ENCODE assay signal across 8 cellular contexts in genomic region chr7:114924066-114924712, GRCh38. TPM values are rescaled to one million over a fixed set of nuclear protein-coding genes. Genes with fewer than 3 reads are reported as not detected.
DNase-seq lines count a peak whose midpoint lies in the region; ATAC-seq and TF ChIP-seq lines count a peak whose summit lies in the region.

No MANE protein-coding gene starts in this region.

- no peaks in the 10 kb centered on the region for H3K27me3 Mint-ChIP-seq in activated naive CD4-positive, alpha-beta T cell treated with anti-CD3 and anti-CD28 coated beads for 36 hours (ENCODE audit: low read depth)
- H3K27me3 Mint-ChIP-seq in Calu3 (ENCODE audit: unreplicated experiment), result no peaks in the 10 kb centered on the region

- peak overlapping the region; percentile 97 for H3K4me2 ChIP-seq in OCI-LY3 (ENCODE audit: low read length)

- H4K20me1 ChIP-seq in OCI-LY3 (ENCODE audit: insufficient read depth, low read length), result no peaks in the 10 kb centered on the region

- TF ChIP-seq CTCF in OCI-LY3 (IDR thresholded peaks at IDR 0.05; ENCODE audit: low read depth, low read length) (no peak), fibroblast of pulmonary artery (IDR thresholded peaks at IDR 0.05; ENCODE audit: low read length, missing control alignments) (no peak), tibial nerve (IDR thresholded peaks at IDR 0.05) (no peak), Calu3 (IDR thresholded peaks at IDR 0.05; ENCODE audit: unreplicated experiment) (no peak)

- H3K4me1 ChIP-seq in OCI-LY3 (ENCODE audit: low read length) (peaks cover 69% of the 10 kb centered on the region), tibial nerve (peaks cover 0 to 50% (median 13%) of the 10 kb centered on the region in 4 donors)

- H3K9me3 ChIP-seq in OCI-LY3 (ENCODE audit: insufficient read depth, low read length), result no peaks in the 10 kb centered on the region
- no peaks in the 10 kb centered on the region for H3K9me3 ChIP-seq in tibial nerve

- H3K4me1 Mint-ChIP-seq in activated naive CD4-positive, alpha-beta T cell treated with anti-CD3 and anti-CD28 coated beads for 36 hours (ENCODE audit: low read depth), result peaks cover 45% of the 10 kb centered on the region
- H3K4me1 Mint-ChIP-seq in Calu3 (ENCODE audit: low read depth, unreplicated experiment), result no peaks in the 10 kb centered on the region

- H3K9ac ChIP-seq in OCI-LY3 (ENCODE audit: low read length), result peak overlapping the region; percentile 92

- peaks cover 99% of the 10 kb centered on the region for H3K79me2 ChIP-seq in OCI-LY3 (ENCODE audit: low read length)

- ATAC-seq in GM18907 (IDR thresholded peaks at IDR 0.05; ENCODE audit: unreplicated experiment) (no peak), HG02970 (IDR thresholded peaks at IDR 0.05; ENCODE audit: low FRiP score, unreplicated experiment) (no peak)

- no peaks in the 10 kb centered on the region for H3K27me3 ChIP-seq in OCI-LY3 (ENCODE audit: low read depth, low read length)
- no peaks in the 10 kb centered on the region for H3K27me3 ChIP-seq in tibial nerve

- peak overlapping the region; percentile 99 for H3K27ac Mint-ChIP-seq in activated naive CD4-positive, alpha-beta T cell treated with anti-CD3 and anti-CD28 coated beads for 36 hours
- H3K27ac Mint-ChIP-seq in Calu3 (ENCODE audit: unreplicated experiment), result no peak overlapping the region

- DNase-seq in activated naive CD4-positive, alpha-beta T cell treated with anti-CD3 and anti-CD28 coated beads for 36 hours, result no peak
- DNase-seq in activated naive CD4-positive, alpha-beta T cell treated with anti-CD3 and anti-CD28 coated beads, Interleukin-2, amount 50 U/mL, for 16 hours, result no peak
- no peak for DNase-seq in fibroblast of pulmonary artery (ENCODE audit: low read depth)
- DNase-seq in tibial nerve (ENCODE audit: low spot score in 2 of 2), result no peak
- DNase-seq in Calu3, result no peak

- no peaks in the 10 kb centered on the region for H3K9me3 Mint-ChIP-seq in activated naive CD4-positive, alpha-beta T cell treated with anti-CD3 and anti-CD28 coated beads for 36 hours
- H3K9me3 Mint-ChIP-seq in Calu3 (ENCODE audit: low read depth, unreplicated experiment), result no peaks in the 10 kb centered on the region

- peak overlapping the region; percentile 98 for H3K4me3 Mint-ChIP-seq in activated naive CD4-positive, alpha-beta T cell treated with anti-CD3 and anti-CD28 coated beads for 36 hours
- no peak overlapping the region for H3K4me3 Mint-ChIP-seq in Calu3 (ENCODE audit: low read depth, unreplicated experiment)

- intact Hi-C loops in activated naive CD4-positive, alpha-beta T cell treated with anti-CD3 and anti-CD28 coated beads for 36 hours (cut with micrococcal nuclease), result loop anchor here (1.0 to 5.0 kb wide), 4 partner anchors 49 to 1987 kb away; partner anchors contain the start of gene TES
- intact Hi-C loops in Calu3 (cut with micrococcal nuclease; ENCODE audit: unreplicated experiment), result no loop called here

- H3K4me3 ChIP-seq in OCI-LY3 (ENCODE audit: low read length) (peak overlapping the region; percentile 84), fibroblast of pulmonary artery (replicated peaks; ENCODE audit: low read depth, low read length) (peak overlapping the region; percentile 77), tibial nerve (peak overlapping the region; percentile 71 to 93 (median 86))

- 57 to 61% methylated on average over 4 of the region's 4 CpGs for WGBS in tibial nerve, 2 donors

- CTCF ChIA-PET in activated naive CD4-positive, alpha-beta T cell treated with anti-CD3 and anti-CD28 coated beads for 36 hours (lab: Charles Lee), result interaction anchor here (0.5 to 1.9 kb wide), 8 partner anchors 34 to 293 kb away, joined by 3 to 12 read pairs (median 4); no protein-coding TSS in a partner anchor
- CTCF ChIA-PET in Calu3 (lab: Charles Lee), result interaction anchor here (1.5 kb wide), 1 partner anchor 294 kb away, joined by 3 read pairs; no protein-coding TSS in a partner anchor

- H3K36me3 Mint-ChIP-seq in activated naive CD4-positive, alpha-beta T cell treated with anti-CD3 and anti-CD28 coated beads for 36 hours (ENCODE audit: low read depth), result peaks cover 15% of the 10 kb centered on the region
- peaks cover 22% of the 10 kb centered on the region for H3K36me3 Mint-ChIP-seq in Calu3 (ENCODE audit: insufficient read depth, unreplicated experiment)

- H2AFZ ChIP-seq in OCI-LY3 (ENCODE audit: low read depth, low read length), result no peak overlapping the region

- H3K36me3 ChIP-seq in OCI-LY3 (replicated peaks; ENCODE audit: low read depth, low read length), result peaks cover 20% of the 10 kb centered on the region
- H3K36me3 ChIP-seq in tibial nerve, result no peaks in the 10 kb centered on the region

- TF ChIP-seq EP300 in tibial nerve (IDR thresholded peaks at IDR 0.05), result no peak

- H3K27ac ChIP-seq in OCI-LY3 (ENCODE audit: low read length) (peak overlapping the region; percentile 96), tibial nerve (peak overlapping the region; percentile 79 to 96 (median 89))

- BruUV-seq in Calu3 (replicated peaks; lab: Mats Ljungman, UMichigan), result no TSS peak

- TF ChIP-seq POLR2A in tibial nerve (IDR thresholded peaks at IDR 0.05), result no peak

RNA-seq across cellular contexts. Expression of gene MDFIC, which starts 2.3 kb away (rescaled TPM):
- 10 to 100 TPM; 79.4 to 93.1 TPM for total RNA-seq in activated naive CD4-positive, alpha-beta T cell treated with anti-CD3 and anti-CD28 coated beads for 36 hours
- total RNA-seq in tibial nerve (10 to 100 TPM; 41.2 to 72.2 (median 67.4) TPM), Calu3 (2022) (12.5 and 13.0 TPM in 2 replicates)
